In genomic region chr9:74817281-74818181, GRCh38 we compare ENCODE assay signal across 20 cellular contexts.
DNase-seq lines count a peak whose midpoint lies in the region; ATAC-seq and TF ChIP-seq lines count a peak whose summit lies in the region.
"Had no signal": no experiment of that assay in that cellular context is flagged by ENCODE, and none has a peak within 500 bp of the region (broad histone marks: within the 10 kb centered on the region; RNA-seq: fewer than 3 reads in every experiment).

No MANE protein-coding gene starts in this region.

- H3K27ac ChIP-seq in PC-3 (ENCODE audit: low read length): no peak overlapping the region
- peak overlapping the region; percentile 33 for H3K27ac ChIP-seq in colonic mucosa
- H3K27ac ChIP-seq in mucosa of rectum (ENCODE audit: low read depth in 2 of 2, low read length in 2 of 2): peak overlapping the region; percentile 41 to 42
- no peak overlapping the region for H3K27ac ChIP-seq in dorsolateral prefrontal cortex
- H3K27ac ChIP-seq: 22Rv1, BLaER1, C4-2B had no signal

- H3K27ac Mint-ChIP-seq in immature natural killer cell: no peak overlapping the region
- H3K27ac Mint-ChIP-seq: B cell; CD4-positive, CD25-positive, alpha-beta regulatory T cell; CD8-positive, alpha-beta T cell; HFFc6 had no signal

- no TSS peak for BruUV-seq in PC-3 (replicated peaks; lab: Mats Ljungman, UMichigan)

- H3K9me3 ChIP-seq in PC-3 (ENCODE audit: low read length) (no peaks in the 10 kb centered on the region), colonic mucosa (no peaks in the 10 kb centered on the region), mucosa of rectum (ENCODE audit: control insufficient read depth in 2 of 2, low read length in 2 of 2) (no peaks in the 10 kb centered on the region)
- H3K9me3 ChIP-seq: BLaER1, Caco-2, HAP-1 had no signal

- no peaks in the 10 kb centered on the region for H3K4me1 ChIP-seq in PC-3 (ENCODE audit: insufficient read depth, low read length)
- no peaks in the 10 kb centered on the region for H3K4me1 ChIP-seq in colonic mucosa
- H3K4me1 ChIP-seq in mucosa of rectum (ENCODE audit: control insufficient read depth in 2 of 2, insufficient read depth in 2 of 2, low read length in 2 of 2): no peaks in the 10 kb centered on the region
- H3K4me1 ChIP-seq: BLaER1, Caco-2, HAP-1 had no signal

- H3K4me3 ChIP-seq in LNCaP clone FGC (ENCODE audit: low read depth, low read length): no peak overlapping the region
- H3K4me3 ChIP-seq in PC-3 (ENCODE audit: low read length): no peak overlapping the region
- H3K4me3 ChIP-seq in colonic mucosa: no peak overlapping the region
- H3K4me3 ChIP-seq in mucosa of rectum (ENCODE audit: low read length in 2 of 2): no peak overlapping the region
- H3K4me3 ChIP-seq in dorsolateral prefrontal cortex: no peak overlapping the region
- H3K4me3 ChIP-seq: BLaER1, HAP-1 had no signal

- H3K4me1 Mint-ChIP-seq in immature natural killer cell: no peaks in the 10 kb centered on the region
- H3K4me1 Mint-ChIP-seq: CD4-positive, CD25-positive, alpha-beta regulatory T cell had no signal

- no peaks in the 10 kb centered on the region for H3K9me3 Mint-ChIP-seq in immature natural killer cell
- H3K9me3 Mint-ChIP-seq: CD8-positive, alpha-beta T cell; HFFc6 had no signal

- H3K9me2 ChIP-seq in PC-3 (replicated peaks; ENCODE audit: low read length): no peaks in the 10 kb centered on the region

- H3K4me2 ChIP-seq in PC-3 (ENCODE audit: low read length): no peak overlapping the region
- H3K4me2 ChIP-seq: BLaER1 had no signal

- no peak overlapping the region for H3K4me3 Mint-ChIP-seq in immature natural killer cell
- H3K4me3 Mint-ChIP-seq: B cell; CD4-positive, CD25-positive, alpha-beta regulatory T cell; CD8-positive, alpha-beta T cell; HFFc6 had no signal

- no peaks in the 10 kb centered on the region for H3K36me3 ChIP-seq in PC-3 (ENCODE audit: low read depth, low read length)
- H3K36me3 ChIP-seq in colonic mucosa: no peaks in the 10 kb centered on the region
- no peaks in the 10 kb centered on the region for H3K36me3 ChIP-seq in mucosa of rectum (ENCODE audit: control insufficient read depth in 2 of 2, insufficient read depth in 2 of 2, low read length in 2 of 2)
- H3K36me3 ChIP-seq: BLaER1, HAP-1 had no signal

- ATAC-seq in PC-3 (no peak), GM21825 (IDR thresholded peaks at IDR 0.05; ENCODE audit: unreplicated experiment) (no peak)
- ATAC-seq: CD8-positive, alpha-beta T cell had no signal

- H3F3A ChIP-seq in PC-3 (ENCODE audit: low read length, unreplicated experiment): no peaks in the 10 kb centered on the region

- H3K36me3 Mint-ChIP-seq in immature natural killer cell: no peaks in the 10 kb centered on the region
- H3K36me3 Mint-ChIP-seq: CD4-positive, CD25-positive, alpha-beta regulatory T cell; CD8-positive, alpha-beta T cell had no signal

- POLR2A ChIA-PET in PC-3 (lab: Charles Lee; ENCODE audit: unreplicated experiment): no interaction called here

- H3K9ac ChIP-seq in PC-3 (ENCODE audit: low read length) (no peak overlapping the region), colonic mucosa (ENCODE audit: low read depth in 2 of 2, low read length in 2 of 2) (no peak overlapping the region), mucosa of rectum (ENCODE audit: low read depth in 1 of 2, low read length in 2 of 2) (no peak overlapping the region)
- H3K9ac ChIP-seq: BLaER1 had no signal

- DNase-seq in LNCaP clone FGC (ENCODE audit: low read depth): no peak
- DNase-seq in PC-3: peak; percentile 11
- peak; percentile 67 for DNase-seq in colonic mucosa
- DNase-seq in activated naive CD4-positive, alpha-beta T cell treated with anti-CD3 and anti-CD28 coated beads, Interleukin-2, amount 50 U/mL, for 16 hours: no peak
- no peak for DNase-seq in immature natural killer cell
- no peak for DNase-seq in dorsolateral prefrontal cortex
- DNase-seq: Caco-2; CD4-positive, CD25-positive, alpha-beta regulatory T cell; CD8-positive, alpha-beta T cell; DMS153; DND-41; GOT3; HFFc6 had no signal

- no peaks in the 10 kb centered on the region for H4K20me1 ChIP-seq in PC-3 (ENCODE audit: low read length)
- H4K20me1 ChIP-seq: BLaER1 had no signal

- intact Hi-C loops in PC-3 (cut with micrococcal nuclease) (no loop called here), colonic mucosa (cut with DNase I) (no loop called here), dorsolateral prefrontal cortex (cut with DNase I) (loop anchor here in 1 of 2 donors (10.0 kb wide), 1 partner anchor 137 kb away; the partner anchor contains the start of gene C9orf40)

- H2AFZ ChIP-seq in PC-3 (ENCODE audit: low read length): no peak overlapping the region

- CTCF ChIA-PET in PC-3 (lab: Charles Lee): no interaction called here

- peaks cover 3 to 8% (median 3%) of the 10 kb centered on the region in 3 donors for H3K27me3 Mint-ChIP-seq in immature natural killer cell (ENCODE audit: low read depth in 3 of 3)

- TF ChIP-seq CTCF in LNCaP clone FGC (IDR thresholded peaks at IDR 0.05; ENCODE audit: control insufficient read depth, extremely low read depth, insufficient read depth): 0 out of 2 replicates have a peak, but pooled peaks have one; percentile 16
- no peak for TF ChIP-seq CTCF in PC-3 (conservative IDR thresholded peaks at IDR 0.05; ENCODE audit: low read depth, low read length)
- TF ChIP-seq CTCF in colonic mucosa (IDR thresholded peaks at IDR 0.05): no peak
- TF ChIP-seq CTCF in dorsolateral prefrontal cortex (IDR thresholded peaks at IDR 0.05 in 54 of 56, conservative IDR thresholded peaks at IDR 0.05 in 2 of 56; ENCODE audit: low read depth in 1 of 56, partially characterized antibody in 56 of 56): no peak

- no peaks in the 10 kb centered on the region for H3K79me2 ChIP-seq in PC-3 (ENCODE audit: low read length)

- H3K27me3 ChIP-seq in PC-3 (ENCODE audit: low read length) (no peaks in the 10 kb centered on the region), colonic mucosa (no peaks in the 10 kb centered on the region), mucosa of rectum (ENCODE audit: control insufficient read depth in 2 of 2, insufficient read depth in 2 of 2, low read length in 2 of 2) (no peaks in the 10 kb centered on the region), dorsolateral prefrontal cortex (no peaks in the 10 kb centered on the region)
- H3K27me3 ChIP-seq: BLaER1 had no signal

Comparison
In these comparisons a context has a peak if more than half of its experiments do, and no peak if none do; other contexts are left out.
1. DNase-seq: peak in PC-3 (single experiment) and colonic mucosa (single experiment); none in LNCaP clone FGC (single experiment), activated naive CD4-positive, alpha-beta T cell treated with anti-CD3 and anti-CD28 coated beads, Interleukin-2, amount 50 U/mL, for 16 hours (single experiment), immature natural killer cell (0 of 3) and dorsolateral prefrontal cortex (0 of 10).
2. H3K27ac ChIP-seq: peak in colonic mucosa (single experiment) and mucosa of rectum (2 of 2); none in PC-3 (single experiment) and dorsolateral prefrontal cortex (0 of 59).